Comparison of ENCODE assay signal across 17 cellular contexts in the genomic region with DNA sequence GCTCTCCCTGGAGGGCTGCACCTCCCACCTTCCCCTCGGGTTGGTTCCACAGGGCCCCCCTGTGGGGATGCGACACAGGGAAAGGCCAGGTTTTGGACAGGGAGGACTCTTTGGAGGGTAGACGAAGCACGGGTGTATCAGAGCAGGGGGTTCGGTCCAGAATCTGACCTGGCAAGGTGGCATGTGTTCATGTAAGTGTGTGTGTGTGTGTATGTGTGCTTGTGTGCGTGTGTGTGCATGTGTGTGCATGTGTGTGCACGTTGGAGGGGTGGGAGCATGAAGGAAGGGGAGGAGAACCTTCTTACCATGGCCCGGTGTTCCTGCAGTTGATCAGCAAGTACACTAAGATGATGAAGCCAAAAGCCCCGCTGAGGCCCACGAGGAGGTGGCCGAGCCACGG. TPM values are rescaled to one million over a fixed set of nuclear protein-coding genes. Genes with fewer than 3 reads are reported as not detected.
DNase-seq lines count a peak whose midpoint lies in the region; ATAC-seq, FAIRE-seq and TF ChIP-seq lines count a peak whose summit lies in the region.
"Had no signal": no experiment of that assay in that cellular context is flagged by ENCODE, and none has a peak within 500 bp of the region (broad histone marks: within the 10 kb centered on the region; RNA-seq: fewer than 3 reads in every experiment).

No MANE protein-coding gene starts in this region.

- peaks cover 38% of the 10 kb centered on the region for H3K4me1 Mint-ChIP-seq in activated T-helper 1 cell treated with anti-CD3 and anti-CD28 coated beads, Interleukin-12 subunit alpha, Interleukin-12 subunit beta, Interleukin-2, Interleukin-4 antibody, amounts not matched to agents 30 ng/mL and 10 ng/mL and 1 ng/mL, durations not matched to agents 14 hours and 24 hours and 36 hours (ENCODE audit: low read depth)

- peak overlapping the region; percentile 46; the same call in 1 of the 2 replicates for H4K8ac ChIP-seq in H1 (ENCODE audit: extremely low read depth, insufficient read depth, low read length)

- WGBS in H1 (ENCODE audit: extremely low coverage in 1 of 2, insufficient coverage in 1 of 2, insufficient read length in 1 of 2, insufficient replicate concordance in 2 of 2, low coverage in 1 of 2, low lambda C conversion rate in 2 of 2, missing lambda C conversion rate in 1 of 2), 2 experiments, result 89% methylated on average over 12 of the region's 12 CpGs; no CpG with 5 or more reads in 1 of the 2 experiments

- no peak overlapping the region for H3K23ac ChIP-seq in H1 (ENCODE audit: insufficient read length)

- peaks cover 64% of the 10 kb centered on the region for H3K36me3 Mint-ChIP-seq in activated T-helper 1 cell treated with anti-CD3 and anti-CD28 coated beads, Interleukin-12 subunit alpha, Interleukin-12 subunit beta, Interleukin-2, Interleukin-4 antibody, amounts not matched to agents 30 ng/mL and 10 ng/mL and 1 ng/mL, durations not matched to agents 14 hours and 24 hours and 36 hours (ENCODE audit: low read depth)

- no peaks in the 10 kb centered on the region for H3K9me3 ChIP-seq in H1 (ENCODE audit: insufficient read depth in 2 of 2, low read depth in 1 of 2, low read length in 1 of 2)

- no peak overlapping the region for H3K4me3 ChIP-seq in H1 (ENCODE audit: extremely low read depth in 1 of 4, insufficient read depth in 2 of 4, low read depth in 3 of 4, low read length in 4 of 4)
- H3K4me3 ChIP-seq: GM23248 had no signal

- peak; percentile 11 for DNase-seq in Right ventricle myocardium inferior (ENCODE audit: missing footprints)
- no peak for DNase-seq in Right ventricle myocardium superior
- DNase-seq in activated T-helper 1 cell treated with anti-CD3 and anti-CD28 coated beads, Interleukin-12 subunit alpha, Interleukin-12 subunit beta, Interleukin-2, Interleukin-4 antibody, amounts not matched to agents 30 ng/mL and 10 ng/mL and 1 ng/mL, durations not matched to agents 14 hours and 24 hours and 36 hours (ENCODE audit: low spot score), result no peak
- DNase-seq in H1 (ENCODE audit: low read depth in 1 of 2, low spot score in 2 of 2), result no peak
- no peak for DNase-seq in NCI-H2227 (lab: John Stamatoyannopoulos, UW; ENCODE audit: unreplicated experiment)
- DNase-seq in stimulated activated CD4-positive, alpha-beta T cell treated with anti-CD3 and anti-CD28 coated beads, Interleukin-2, amount 100 ng/mL, for 24 hours, result no peak
- DNase-seq: AML-193, DMS79 treated with DMSO at 0.1 percent for 48 hours, GM23248, NCI-H1930, NCI-H446, NCI-H69, SHP77 treated with DMSO at 0.1 percent for 48 hours had no signal

- H2BK120ac ChIP-seq in H1 (replicated peaks; ENCODE audit: low read depth, low read length), result no peak overlapping the region

- H3K9me3 Mint-ChIP-seq in activated T-helper 1 cell treated with anti-CD3 and anti-CD28 coated beads, Interleukin-12 subunit alpha, Interleukin-12 subunit beta, Interleukin-2, Interleukin-4 antibody, amounts not matched to agents 30 ng/mL and 10 ng/mL and 1 ng/mL, durations not matched to agents 14 hours and 24 hours and 36 hours, result no peaks in the 10 kb centered on the region

- H2BK15ac ChIP-seq in H1 (ENCODE audit: low read length), result no peak overlapping the region

- no peak overlapping the region for H3K18ac ChIP-seq in H1 (ENCODE audit: extremely low read depth, low read length)

- H3K23me2 ChIP-seq in H1 (ENCODE audit: low read depth, low read length), result no peaks in the 10 kb centered on the region

- H2BK12ac ChIP-seq in H1 (ENCODE audit: low read depth, low read length), result no peak overlapping the region

- no peak overlapping the region for H3K4ac ChIP-seq in H1 (replicated peaks; ENCODE audit: insufficient read length, low read depth, low read length)

- POLR2A ChIA-PET in H1 (lab: Charles Lee; ENCODE audit: partially characterized antibody), result no interaction called here

- TF ChIP-seq RAD21 in H1 (IDR thresholded peaks at IDR 0.05 in 1 of 2, conservative IDR thresholded peaks at IDR 0.05 in 1 of 2; ENCODE audit: low read depth in 2 of 2, low read length in 2 of 2), result no peak

- H2BK20ac ChIP-seq in H1 (ENCODE audit: low read length), result no peak overlapping the region

- no peak overlapping the region for H3K4me2 ChIP-seq in H1 (ENCODE audit: insufficient read depth in 1 of 2, low read depth in 2 of 2, low read length in 2 of 2)

- H2AFZ ChIP-seq in H1 (ENCODE audit: low read length), result no peak overlapping the region
- H2AFZ ChIP-seq: GM23248 had no signal

- no peak for FAIRE-seq in H1 (lab: Jason Lieb, UNC)
- FAIRE-seq: D721Med, RCC 7860 had no signal

- TF ChIP-seq CTCF in H1 (IDR thresholded peaks at IDR 0.05; ENCODE audit: control extremely low read depth in 1 of 3, insufficient read depth in 1 of 3, low read depth in 1 of 3, low read length in 3 of 3), result no peak

- no peak overlapping the region for H3K4me3 Mint-ChIP-seq in activated T-helper 1 cell treated with anti-CD3 and anti-CD28 coated beads, Interleukin-12 subunit alpha, Interleukin-12 subunit beta, Interleukin-2, Interleukin-4 antibody, amounts not matched to agents 30 ng/mL and 10 ng/mL and 1 ng/mL, durations not matched to agents 14 hours and 24 hours and 36 hours

- TF ChIP-seq EP300 in H1 (IDR thresholded peaks at IDR 0.05; ENCODE audit: borderline replicate concordance in 1 of 2, low read depth in 2 of 2, low read length in 2 of 2), result no peak

- no peaks in the 10 kb centered on the region; a peak in 1 of 7 replicates for H3K4me1 ChIP-seq in H1 (replicated peaks in 1 of 4; ENCODE audit: control insufficient read depth in 3 of 4, insufficient read depth in 4 of 4, low read length in 3 of 4)

- H3K27me3 ChIP-seq in H1 (replicated peaks in 1 of 4; ENCODE audit: control insufficient read depth in 3 of 4, extremely low read depth in 1 of 4, insufficient read depth in 3 of 4, low read length in 3 of 4), result no peaks in the 10 kb centered on the region; a peak in 1 of 7 replicates

- no peak overlapping the region for H3K27ac ChIP-seq in H1 (ENCODE audit: low read depth, low read length)
- H3K27ac ChIP-seq: GM23248 had no signal

- 0 out of 2 replicates have a peak overlapping the region, but pooled peaks have one; percentile 40 for H2AK5ac ChIP-seq in H1 (ENCODE audit: low read depth, low read length)

- CTCF ChIA-PET in H1 (lab: Charles Lee; ENCODE audit: partially characterized antibody), result interaction anchor here (0.6 to 2.2 kb wide), 5 partner anchors 8 to 113 kb away, joined by 3 to 8 read pairs (median 3); no protein-coding TSS in a partner anchor

- peak overlapping the region; percentile 72 for H4K91ac ChIP-seq in H1 (replicated peaks; ENCODE audit: insufficient read length, low read length)

- H2BK5ac ChIP-seq in H1 (ENCODE audit: low read depth, low read length), result no peak overlapping the region

- H3K36me3 ChIP-seq in H1 (ENCODE audit: control insufficient read depth in 2 of 4, insufficient read depth in 4 of 4, low read length in 3 of 4), result no peaks in the 10 kb centered on the region

- no peak overlapping the region for H4K5ac ChIP-seq in H1 (ENCODE audit: insufficient read length, low read depth, low read length)

- peaks cover 0 to 2% of the 10 kb centered on the region in 2 experiments for H4K20me1 ChIP-seq in H1 (replicated peaks in 1 of 2; ENCODE audit: control insufficient read depth in 1 of 2, insufficient read depth in 2 of 2, low read length in 2 of 2)

- H3K27ac Mint-ChIP-seq in activated T-helper 1 cell treated with anti-CD3 and anti-CD28 coated beads, Interleukin-12 subunit alpha, Interleukin-12 subunit beta, Interleukin-2, Interleukin-4 antibody, amounts not matched to agents 30 ng/mL and 10 ng/mL and 1 ng/mL, durations not matched to agents 14 hours and 24 hours and 36 hours, result peak overlapping the region; percentile 18

- no peaks in the 10 kb centered on the region for H3K79me1 ChIP-seq in H1 (ENCODE audit: low read depth, low read length)

- no peak overlapping the region for H3K14ac ChIP-seq in H1 (ENCODE audit: insufficient read length)

- no peaks in the 10 kb centered on the region for H3K79me2 ChIP-seq in H1 (ENCODE audit: control insufficient read depth in 1 of 2, insufficient read depth in 2 of 2, low read length in 2 of 2)

- peaks cover 2% of the 10 kb centered on the region for H3K27me3 Mint-ChIP-seq in activated T-helper 1 cell treated with anti-CD3 and anti-CD28 coated beads, Interleukin-12 subunit alpha, Interleukin-12 subunit beta, Interleukin-2, Interleukin-4 antibody, amounts not matched to agents 30 ng/mL and 10 ng/mL and 1 ng/mL, durations not matched to agents 14 hours and 24 hours and 36 hours (ENCODE audit: insufficient read depth)

- ATAC-seq in Right ventricle myocardium inferior, result no peak
- no peak for ATAC-seq in Right ventricle myocardium superior (ENCODE audit: poor library complexity)
- ATAC-seq in GM21447 (IDR thresholded peaks at IDR 0.05; ENCODE audit: unreplicated experiment), result no peak

- H3K9ac ChIP-seq in H1 (replicated peaks in 1 of 4; ENCODE audit: extremely low read depth in 1 of 4, low read depth in 3 of 4, low read length in 3 of 4), result no peak overlapping the region
- H3K9ac ChIP-seq: GM23248 had no signal

- intact Hi-C loops in Right ventricle myocardium inferior (cut with DNase I) (no loop called here), Right ventricle myocardium superior (cut with DNase I) (no loop called here)
- intact Hi-C loops in activated T-helper 1 cell treated with anti-CD3 and anti-CD28 coated beads, Interleukin-12 subunit alpha, Interleukin-12 subunit beta, Interleukin-2, Interleukin-4 antibody, amounts not matched to agents 30 ng/mL and 10 ng/mL and 1 ng/mL, durations not matched to agents 14 hours and 24 hours and 36 hours (cut with micrococcal nuclease), result no loop called here

- no peak for TF ChIP-seq POLR2A in H1 (IDR thresholded peaks at IDR 0.05; ENCODE audit: control extremely low read depth in 1 of 2, low read depth in 2 of 2, low read length in 2 of 2)

- no peak overlapping the region for H3K56ac ChIP-seq in H1 (replicated peaks; ENCODE audit: insufficient read length, low read depth, low read length)

RNA-seq across cellular contexts. Expression of a gene that starts 14.7 kb away (rescaled TPM):
- total RNA-seq in Right ventricle myocardium inferior (1.3 TPM), Right ventricle myocardium superior (0.75 TPM)
- 273 and 278 TPM in 2 replicates for total RNA-seq in activated T-helper 1 cell treated with anti-CD3 and anti-CD28 coated beads, Interleukin-12 subunit alpha, Interleukin-12 subunit beta, Interleukin-2, Interleukin-4 antibody, amounts not matched to agents 30 ng/mL and 10 ng/mL and 1 ng/mL, durations not matched to agents 14 hours and 24 hours and 36 hours
- 0.67 and 1.3 TPM in 2 replicates for total RNA-seq in H1 (2021; fragmentation: NEBNext Ultra II Directional; extraction: Animal tissue kit (Norgen Biotek cat#: 25700))
- polyA plus RNA-seq in H1 (2011; rRNA removed), result 0.67 and 1.1 TPM in 2 replicates
- 0.48 TPM for polyA plus RNA-seq in H1 (2011; cell fraction: cytosol; rRNA removed)
- polyA plus RNA-seq in H1 (2011; cell fraction: nucleus; rRNA removed), result 0.96 TPM
- 0.55 to 0.76 TPM (median 0.72 TPM) in 4 replicates for polyA plus RNA-seq in H1 (2012, experiment 1 of 2)
- 0.80 TPM for polyA plus RNA-seq in H1 (2012, experiment 2 of 2)
- 1.6 TPM for polyA plus RNA-seq in H1 (2013, experiment 1 of 2)
- 1.6 TPM for polyA plus RNA-seq in H1 (2013, experiment 2 of 2)
- polyA minus RNA-seq in H1 (2011; rRNA and poly(A)+ RNA removed), result 0.85 and 1.0 TPM in 2 replicates
- polyA minus RNA-seq in H1 (2011; cell fraction: cytosol; rRNA and poly(A)+ RNA removed), result 1.0 TPM
- polyA minus RNA-seq in H1 (2011; cell fraction: nucleus; rRNA and poly(A)+ RNA removed), result 0.60 TPM
- total RNA-seq: G401, GM23248 had no signal

RNA-seq across cellular contexts. Expression of a gene that starts 25.5 kb away (rescaled TPM):
- not detected for total RNA-seq in Right ventricle myocardium inferior
- total RNA-seq in Right ventricle myocardium superior, result not detected
- total RNA-seq in activated T-helper 1 cell treated with anti-CD3 and anti-CD28 coated beads, Interleukin-12 subunit alpha, Interleukin-12 subunit beta, Interleukin-2, Interleukin-4 antibody, amounts not matched to agents 30 ng/mL and 10 ng/mL and 1 ng/mL, durations not matched to agents 14 hours and 24 hours and 36 hours, result 2.3 and 3.3 TPM in 2 replicates
- not detected in 2 replicates for total RNA-seq in H1 (2021; fragmentation: NEBNext Ultra II Directional; extraction: Animal tissue kit (Norgen Biotek cat#: 25700))
- polyA plus RNA-seq in H1 (2011; rRNA removed), result 0.02 and 0.05 TPM in 2 replicates
- 0.06 TPM for polyA plus RNA-seq in H1 (2011; cell fraction: cytosol; rRNA removed)
- 0.19 TPM for polyA plus RNA-seq in H1 (2011; cell fraction: nucleus; rRNA removed)
- polyA plus RNA-seq in H1 (2012, experiment 1 of 2), result 0.13 to 0.27 TPM (median 0.19 TPM) in 4 replicates
- polyA plus RNA-seq in H1 (2012, experiment 2 of 2), result 0.09 TPM
- 0.02 TPM for polyA plus RNA-seq in H1 (2013, experiment 1 of 2)
- 0.02 TPM for polyA plus RNA-seq in H1 (2013, experiment 2 of 2)
- polyA minus RNA-seq in H1 (2011; rRNA and poly(A)+ RNA removed), result not detected in 2 replicates
- not detected for polyA minus RNA-seq in H1 (2011; cell fraction: cytosol; rRNA and poly(A)+ RNA removed)
- polyA minus RNA-seq in H1 (2011; cell fraction: nucleus; rRNA and poly(A)+ RNA removed), result not detected
- total RNA-seq: G401, GM23248 had no signal

RNA-seq across cellular contexts. Expression of a gene that starts 53.0 kb away (rescaled TPM):
- total RNA-seq in Right ventricle myocardium inferior, result 1.6 TPM
- 1.5 TPM for total RNA-seq in Right ventricle myocardium superior
- total RNA-seq in activated T-helper 1 cell treated with anti-CD3 and anti-CD28 coated beads, Interleukin-12 subunit alpha, Interleukin-12 subunit beta, Interleukin-2, Interleukin-4 antibody, amounts not matched to agents 30 ng/mL and 10 ng/mL and 1 ng/mL, durations not matched to agents 14 hours and 24 hours and 36 hours, result 4.8 and 4.9 TPM in 2 replicates
- total RNA-seq in H1 (2021; fragmentation: NEBNext Ultra II Directional; extraction: Animal tissue kit (Norgen Biotek cat#: 25700)), result 3.1 and 4.6 TPM in 2 replicates
- 5.9 and 6.5 TPM in 2 replicates for polyA plus RNA-seq in H1 (2011; rRNA removed)
- 5.7 TPM for polyA plus RNA-seq in H1 (2011; cell fraction: cytosol; rRNA removed)
- 17.9 TPM for polyA plus RNA-seq in H1 (2011; cell fraction: nucleus; rRNA removed)
- polyA plus RNA-seq in H1 (2012, experiment 1 of 2), result 4.9 to 6.3 TPM (median 5.5 TPM) in 4 replicates
- 2.6 TPM for polyA plus RNA-seq in H1 (2012, experiment 2 of 2)
- 5.6 TPM for polyA plus RNA-seq in H1 (2013, experiment 1 of 2)
- polyA plus RNA-seq in H1 (2013, experiment 2 of 2), result 6.5 TPM
- polyA minus RNA-seq in H1 (2011; rRNA and poly(A)+ RNA removed), result 5.3 and 5.7 TPM in 2 replicates
- polyA minus RNA-seq in H1 (2011; cell fraction: cytosol; rRNA and poly(A)+ RNA removed), result 2.9 TPM
- 11.6 TPM for polyA minus RNA-seq in H1 (2011; cell fraction: nucleus; rRNA and poly(A)+ RNA removed)

Comparison
In these comparisons a context has a peak if more than half of its experiments do, and no peak if none do; other contexts are left out.
1. RNA of a gene that starts 14.7 kb away (total RNA-seq): 273 to 278 TPM in activated T-helper 1 cell treated with anti-CD3 and anti-CD28 coated beads, Interleukin-12 subunit alpha, Interleukin-12 subunit beta, Interleukin-2, Interleukin-4 antibody, amounts not matched to agents 30 ng/mL and 10 ng/mL and 1 ng/mL, durations not matched to agents 14 hours and 24 hours and 36 hours; 1.3 TPM in Right ventricle myocardium inferior (single experiment), 0.67 to 1.3 TPM in H1 and 0.75 TPM in Right ventricle myocardium superior (single experiment); every median in the first group is over 100 times any median in the second.